In the genomic region with DNA sequence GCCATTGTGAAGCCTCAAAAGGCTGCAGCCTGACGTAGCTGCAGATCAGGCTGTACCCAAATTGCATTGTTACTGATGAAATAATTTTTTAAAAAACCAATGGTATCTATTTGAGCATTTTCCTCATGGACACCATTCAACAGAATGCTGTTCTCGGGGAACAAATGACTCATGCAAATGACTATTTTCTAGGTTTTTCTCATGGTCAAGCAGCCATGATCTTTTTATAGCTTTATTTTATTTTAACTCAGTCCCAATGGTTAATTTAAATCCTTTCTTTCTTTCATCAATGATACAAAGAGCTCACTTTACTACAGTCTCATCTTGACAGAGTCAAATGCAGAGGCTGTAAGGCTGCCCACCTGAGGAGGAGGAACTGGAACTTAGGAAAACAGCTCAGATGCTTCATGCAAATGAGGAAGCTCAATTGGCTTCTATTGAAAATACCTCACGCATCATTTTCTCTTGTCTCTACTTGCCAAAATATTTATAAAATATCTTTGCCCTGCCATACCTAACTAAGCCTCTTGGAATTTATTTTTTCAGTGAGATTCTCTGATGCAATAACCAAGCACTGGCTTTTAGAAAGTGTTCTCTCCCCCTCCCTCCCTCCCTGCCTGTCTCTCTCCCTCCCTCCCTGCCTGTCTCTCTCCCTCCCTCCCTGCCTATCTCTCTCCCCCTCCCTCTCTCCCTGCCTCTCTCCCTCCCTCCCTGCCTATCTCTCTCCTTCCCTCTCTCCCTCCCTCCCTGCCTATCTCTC, we compare ENCODE assay signal across 9 cellular contexts.
DNase-seq lines count a peak whose midpoint lies in the region; ATAC-seq, FAIRE-seq and TF ChIP-seq lines count a peak whose summit lies in the region.
"Had no signal": no experiment of that assay in that cellular context is flagged by ENCODE, and none has a peak within 500 bp of the region (broad histone marks: within the 10 kb centered on the region; RNA-seq: fewer than 3 reads in every experiment).

No MANE protein-coding gene starts in this region.

- H3K36me3 ChIP-seq in bronchial epithelial cell (ENCODE audit: control insufficient read depth, insufficient read depth, low read length) (no peaks in the 10 kb centered on the region), tibial nerve (no peaks in the 10 kb centered on the region)

- H3K27me3 Mint-ChIP-seq in activated CD8-positive, alpha-beta T cell treated with anti-CD3 and anti-CD28 coated beads for 36 hours = peaks cover 5% of the 10 kb centered on the region

- peaks cover 0 to 22% (median 0%) of the 10 kb centered on the region in 4 donors for H3K4me1 ChIP-seq in tibial nerve

- no peak overlapping the region for H3K27ac Mint-ChIP-seq in activated CD8-positive, alpha-beta T cell treated with anti-CD3 and anti-CD28 coated beads for 36 hours

- no peak for FAIRE-seq in bronchial epithelial cell (lab: Jason Lieb, UNC)

- H3K36me3 Mint-ChIP-seq in activated CD8-positive, alpha-beta T cell treated with anti-CD3 and anti-CD28 coated beads for 36 hours (ENCODE audit: low read depth) = no peaks in the 10 kb centered on the region

- TF ChIP-seq CTCF in bronchial epithelial cell (IDR thresholded peaks at IDR 0.05; ENCODE audit: insufficient read depth, low read length, severe bottlenecking) = no peak
- TF ChIP-seq CTCF in tibial nerve (IDR thresholded peaks at IDR 0.05) = peak in 2 of 5 experiments; percentile 6 to 27
- no peak for TF ChIP-seq CTCF in activated CD8-positive, alpha-beta T cell treated with anti-CD3 and anti-CD28 coated beads for 36 hours (IDR thresholded peaks at IDR 0.05)

- H3K27ac ChIP-seq in tibial nerve = peak overlapping the region in 2 of 4 donors; percentile 56 to 64

- intact Hi-C loops in sciatic nerve (cut with DNase I) = no loop called here
- intact Hi-C loops in activated CD8-positive, alpha-beta T cell treated with anti-CD3 and anti-CD28 coated beads for 36 hours (cut with micrococcal nuclease) = no loop called here

- POLR2A ChIA-PET in activated CD8-positive, alpha-beta T cell treated with anti-CD3 and anti-CD28 coated beads for 36 hours (lab: Charles Lee) = interaction anchor here (0.6 kb wide), 1 partner anchor 266 kb away, joined by 3 read pairs; no protein-coding TSS in a partner anchor

- WGBS in tibial nerve, 2 donors = 61 to 74% methylated on average over 3 of the region's 3 CpGs

- H3K9me3 ChIP-seq in tibial nerve = no peaks in the 10 kb centered on the region

- no peaks in the 10 kb centered on the region for H3K4me1 Mint-ChIP-seq in activated CD8-positive, alpha-beta T cell treated with anti-CD3 and anti-CD28 coated beads for 36 hours (ENCODE audit: low read depth)

- no peak overlapping the region for H3K4me3 Mint-ChIP-seq in activated CD8-positive, alpha-beta T cell treated with anti-CD3 and anti-CD28 coated beads for 36 hours

- CTCF ChIA-PET in activated CD8-positive, alpha-beta T cell treated with anti-CD3 and anti-CD28 coated beads for 36 hours (lab: Charles Lee) = no interaction called here

- peak; percentile 91 for DNase-seq in bronchial epithelial cell (ENCODE audit: low read depth)
- no peak for DNase-seq in sciatic nerve (ENCODE audit: low spot score)
- DNase-seq in tibial nerve (ENCODE audit: low spot score in 2 of 2) = no peak
- no peak for DNase-seq in activated CD8-positive, alpha-beta T cell treated with anti-CD3 and anti-CD28 coated beads for 36 hours
- DNase-seq in NCI-H2227 treated with DMSO at 0.1 percent for 48 hours (lab: John Stamatoyannopoulos, UW) = no peak
- no peak for DNase-seq in NOMO-1 treated with DMSO at 0.1 percent for 48 hours (lab: John Stamatoyannopoulos, UW; ENCODE audit: unreplicated experiment)

- H3K27me3 ChIP-seq in bronchial epithelial cell (ENCODE audit: control insufficient read depth, insufficient read depth, low read length) = no peaks in the 10 kb centered on the region
- no peaks in the 10 kb centered on the region for H3K27me3 ChIP-seq in tibial nerve

- H3K4me3 ChIP-seq in bronchial epithelial cell (ENCODE audit: low read depth, low read length) (no peak overlapping the region), tibial nerve (no peak overlapping the region)

- no peak for TF ChIP-seq EP300 in tibial nerve (IDR thresholded peaks at IDR 0.05)

- H3K9me3 Mint-ChIP-seq in activated CD8-positive, alpha-beta T cell treated with anti-CD3 and anti-CD28 coated beads for 36 hours = no peaks in the 10 kb centered on the region
- H3K9me3 Mint-ChIP-seq: neural crest cell had no signal

- no peak for TF ChIP-seq POLR2A in tibial nerve (IDR thresholded peaks at IDR 0.05)

- ATAC-seq in GM19043 (IDR thresholded peaks at IDR 0.05; ENCODE audit: low read depth, unreplicated experiment) = peak; percentile 59
- peak; percentile 55 for ATAC-seq in HG03039 (IDR thresholded peaks at IDR 0.05; ENCODE audit: unreplicated experiment)
- ATAC-seq in sciatic nerve = peak; percentile 50
- no peak for ATAC-seq in activated CD8-positive, alpha-beta T cell treated with anti-CD3 and anti-CD28 coated beads for 36 hours
